In genomic region chr2:204010611-204011560, GRCh38 we compare ENCODE assay signal across 14 cellular contexts.
A peak's percentile ranks its signal among the peaks of the same experiment; 100 is the strongest.
DNase-seq lines count a peak whose midpoint lies in the region; ATAC-seq lines count a peak whose summit lies in the region.
"Had no signal": no experiment of that assay in that cellular context is flagged by ENCODE, and none has a peak within 500 bp of the region (broad histone marks: within the 10 kb centered on the region; RNA-seq: fewer than 3 reads in every experiment).

No MANE protein-coding gene starts in this region.

- peak; percentile 4 for DNase-seq in ELR (ENCODE audit: low read depth)
- DNase-seq in RKO (ENCODE audit: low spot score), result peak; percentile 5
- DNase-seq in iris pigment epithelial cell (ENCODE audit: low read depth), result peak; percentile 2
- DNase-seq in DMS79 (lab: John Stamatoyannopoulos, UW), result no peak
- DNase-seq: CD4-positive, CD25-positive, alpha-beta regulatory T cell; left lung; NCI-H2227 treated with DMSO at 0.1 percent for 48 hours; stimulated activated CD4-positive, alpha-beta T cell treated with anti-CD3 and anti-CD28 coated beads, Interleukin-4, amount 100 ng/mL, for 4 hours; stimulated activated naive B cell treated with anti-CD40 and anti-IgM and Interleukin-4, amounts not matched to agents 10 μg/mL and 1 μg/mL and 100 μg/mL, for 72 hours; uterus had no signal

- ATAC-seq in GM19043 (IDR thresholded peaks at IDR 0.05; ENCODE audit: low read depth, unreplicated experiment) (peak; percentile 64), HG02610 (IDR thresholded peaks at IDR 0.05; ENCODE audit: unreplicated experiment) (no peak), GM21423 (IDR thresholded peaks at IDR 0.05; ENCODE audit: unreplicated experiment) (no peak)
- ATAC-seq: HCT116 had no signal
